In the genomic region with DNA sequence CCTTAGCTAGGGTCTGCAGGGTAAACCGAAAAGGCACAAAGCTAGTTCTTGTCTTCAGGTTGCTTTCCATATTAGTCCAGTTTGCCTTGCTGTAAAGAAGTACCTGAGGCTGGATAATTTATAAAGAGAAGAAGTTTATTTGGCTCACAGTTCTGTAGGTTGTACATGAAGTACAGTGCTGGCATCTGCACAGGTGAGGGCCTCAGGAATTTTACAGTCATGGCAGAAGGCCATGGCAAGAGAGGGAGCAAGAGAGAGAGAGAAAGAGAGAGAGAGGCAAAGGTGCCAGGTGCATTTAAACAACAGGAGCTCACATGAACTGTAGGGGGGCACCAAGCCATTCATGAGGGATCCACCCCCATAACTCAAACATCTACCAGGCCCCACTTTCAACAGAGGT, we compare ENCODE assay signal across 8 cellular contexts.
"Had no signal": no experiment of that assay in that cellular context is flagged by ENCODE, and none has a peak within 500 bp of the region (broad histone marks: within the 10 kb centered on the region; RNA-seq: fewer than 3 reads in every experiment).

No MANE protein-coding gene starts in this region.

- H3K9ac ChIP-seq: GM23248 had no signal

- H3K4me1 ChIP-seq: HAP-1 had no signal

- H3K9me3 ChIP-seq: HAP-1 had no signal

- DNase-seq: GM23248, GOT3, H7, H9, HCEC 1CT, HFFc6 had no signal

- H3K36me3 ChIP-seq: HAP-1 had no signal

- H3K4me3 ChIP-seq: GM23248, GM23338, HAP-1 had no signal
